ENCODE assay signal across 6 cellular contexts in the genomic region with DNA sequence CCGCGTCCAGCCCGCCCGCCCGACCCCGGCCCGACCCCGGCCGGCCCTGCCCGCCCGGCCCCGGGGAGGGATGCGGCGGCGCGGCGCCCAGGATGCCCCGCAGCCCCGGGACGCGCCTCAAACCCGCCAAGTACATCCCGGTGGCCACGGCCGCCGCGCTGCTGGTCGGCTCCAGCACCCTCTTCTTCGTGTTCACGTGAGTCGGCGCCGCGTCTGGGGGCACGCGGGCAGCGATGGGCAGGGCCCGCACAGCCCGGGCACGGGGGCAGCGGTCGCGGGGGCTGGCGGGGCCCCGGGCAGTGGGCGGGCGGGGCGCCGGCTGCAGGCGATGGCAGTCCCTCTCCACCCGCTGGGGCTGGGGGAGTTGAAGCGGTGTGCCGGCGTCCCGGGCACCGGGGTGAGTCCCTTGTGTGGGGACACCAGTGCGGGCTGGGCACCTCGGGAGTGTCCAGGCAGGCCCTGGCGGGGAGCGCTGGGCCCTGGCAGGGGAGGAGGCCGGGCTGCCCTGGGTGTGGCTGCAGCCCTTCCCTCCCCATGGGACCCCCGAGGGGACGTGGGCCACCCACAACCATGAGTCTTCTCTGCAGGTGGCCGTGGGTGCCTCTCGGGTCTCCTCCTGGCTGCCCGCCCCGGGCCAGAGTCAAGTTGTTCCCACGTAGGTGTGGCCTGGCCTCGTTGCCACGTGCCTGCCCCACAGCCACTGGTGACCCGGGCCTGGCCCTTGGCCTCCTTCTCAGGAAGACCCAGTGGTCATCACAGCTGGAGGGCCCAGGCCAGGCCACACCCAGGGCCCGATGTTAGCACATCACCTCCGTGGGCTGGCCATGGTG. TPM values are rescaled to one million over a fixed set of nuclear protein-coding genes. Genes with fewer than 3 reads are reported as not detected.
DNase-seq lines count a peak whose midpoint lies in the region; ATAC-seq and TF ChIP-seq lines count a peak whose summit lies in the region.

No MANE protein-coding gene starts in this region.

- H3K4me1 ChIP-seq in naive thymus-derived CD4-positive, alpha-beta T cell (ENCODE audit: control insufficient read depth in 2 of 2, insufficient read depth in 2 of 2, low read length in 2 of 2) = peaks cover 14 to 20% of the 10 kb centered on the region in 2 donors

- H3K4me3 ChIP-seq in astrocyte of the spinal cord (ENCODE audit: low read depth, low read length) = peak overlapping the region; percentile 73
- peak overlapping the region; percentile 48 for H3K4me3 ChIP-seq in naive thymus-derived CD4-positive, alpha-beta T cell (ENCODE audit: low read length)

- peaks cover 5 to 41% (median 29%) of the 10 kb centered on the region in 7 donors for H3K4me1 Mint-ChIP-seq in naive thymus-derived CD4-positive, alpha-beta T cell

- DNase-seq in activated gamma-delta T cell (lab: John Stamatoyannopoulos, UW) = peak; percentile 43
- no peak for DNase-seq in activated gamma-delta T cell treated with Interleukin-2 at 50 U/mL for 16 hours
- no peak for DNase-seq in astrocyte of the spinal cord (ENCODE audit: low read depth, low spot score)
- DNase-seq in naive thymus-derived CD4-positive, alpha-beta T cell = peak in 2 of 9 donors; percentile 15 to 44
- DNase-seq in H4 (ENCODE audit: low spot score) = no peak

- H3K27ac Mint-ChIP-seq in naive thymus-derived CD4-positive, alpha-beta T cell = peak overlapping the region in 2 of 9 donors; percentile 9 to 43

- in situ Hi-C loops in astrocyte of the spinal cord (cut with HindIII; ENCODE audit: low sequenced_read_pairs) = no loop called here

- no peak for ATAC-seq in naive thymus-derived CD4-positive, alpha-beta T cell
- no peak for ATAC-seq in GM19351 (IDR thresholded peaks at IDR 0.05; ENCODE audit: unreplicated experiment)

- no peaks in the 10 kb centered on the region for H3K9me3 ChIP-seq in naive thymus-derived CD4-positive, alpha-beta T cell (ENCODE audit: control insufficient read depth in 2 of 3, low read length in 3 of 3)

- peaks cover 0 to 3% (median 0%) of the 10 kb centered on the region in 3 experiments for H3K36me3 ChIP-seq in naive thymus-derived CD4-positive, alpha-beta T cell (ENCODE audit: control insufficient read depth in 2 of 3, insufficient read depth in 3 of 3, low read length in 3 of 3)

- peaks cover 0 to 2% (median 0%) of the 10 kb centered on the region in 11 donors for H3K9me3 Mint-ChIP-seq in naive thymus-derived CD4-positive, alpha-beta T cell

- TF ChIP-seq CTCF in astrocyte of the spinal cord (IDR thresholded peaks at IDR 0.05; ENCODE audit: low read depth, low read length) = no peak

- intact Hi-C loops in naive thymus-derived CD4-positive, alpha-beta T cell (cut with micrococcal nuclease) = loop anchor here (1.0 kb wide), 6 partner anchors 15 to 116 kb away; partner anchors contain the start of genes TRMT2A (in 2 of the 2), ARVCF (in 1 of the 2), DGCR8 (in 1 of the 2) and TANGO2 (in 1 of the 2)

- no peaks in the 10 kb centered on the region for H3K27me3 ChIP-seq in naive thymus-derived CD4-positive, alpha-beta T cell (ENCODE audit: control insufficient read depth in 2 of 2, insufficient read depth in 2 of 2, low read length in 2 of 2)

- CTCF ChIA-PET in naive thymus-derived CD4-positive, alpha-beta T cell (lab: Charles Lee) = no interaction called here

- POLR2A ChIA-PET in naive thymus-derived CD4-positive, alpha-beta T cell (lab: Charles Lee) = no interaction called here

- H3K36me3 Mint-ChIP-seq in naive thymus-derived CD4-positive, alpha-beta T cell = peaks cover 0 to 2% (median 0%) of the 10 kb centered on the region in 5 donors

- no peaks in the 10 kb centered on the region for H3K27me3 Mint-ChIP-seq in naive thymus-derived CD4-positive, alpha-beta T cell

- peak overlapping the region; percentile 62 to 83 (median 74) for H3K4me3 Mint-ChIP-seq in naive thymus-derived CD4-positive, alpha-beta T cell

- H3K27ac ChIP-seq in naive thymus-derived CD4-positive, alpha-beta T cell (ENCODE audit: low read depth, low read length) = peak overlapping the region; percentile 64

RNA-seq across cellular contexts. Expression of gene ZDHHC8, which starts 0.5 kb away (rescaled TPM):
- 10 to 100 TPM; 63.4 to 88.5 (median 79.2) TPM for total RNA-seq in naive thymus-derived CD4-positive, alpha-beta T cell
- polyA plus RNA-seq in naive thymus-derived CD4-positive, alpha-beta T cell = 1 to 10 TPM in 1 of 2 donors, under 1 TPM in 1; 0.95 to 4.3 TPM
- 4.3 and 6.9 TPM in 2 replicates for total RNA-seq in H4 (2014; rRNA removed; shearing (Covaris generic))

RNA-seq across cellular contexts. Expression of gene TRMT2A, which starts 15.0 kb away (rescaled TPM):
- 100 to 1,000 TPM in 2 of 5 experiments, 10 to 100 TPM in 3; 92.0 to 134 (median 95.8) TPM for total RNA-seq in naive thymus-derived CD4-positive, alpha-beta T cell
- polyA plus RNA-seq in naive thymus-derived CD4-positive, alpha-beta T cell = 10 to 100 TPM; 30.0 to 44.5 TPM
- 12.2 and 16.6 TPM in 2 replicates for total RNA-seq in H4 (2014; rRNA removed; shearing (Covaris generic))

RNA-seq across cellular contexts. Expression of gene RANBP1, which starts 16.2 kb away (rescaled TPM):
- 100 to 1,000 TPM in 1 of 5 experiments, 10 to 100 TPM in 4; 50.4 to 224 (median 74.8) TPM for total RNA-seq in naive thymus-derived CD4-positive, alpha-beta T cell
- 10 to 100 TPM; 86.1 to 90.6 TPM for polyA plus RNA-seq in naive thymus-derived CD4-positive, alpha-beta T cell
- total RNA-seq in H4 (2014; rRNA removed; shearing (Covaris generic)) = 623 and 731 TPM in 2 replicates

RNA-seq across cellular contexts. Expression of gene CCDC188, which starts 18.8 kb away (rescaled TPM):
- total RNA-seq in naive thymus-derived CD4-positive, alpha-beta T cell = not detected
- not detected for polyA plus RNA-seq in naive thymus-derived CD4-positive, alpha-beta T cell
- total RNA-seq in H4 (2014; rRNA removed; shearing (Covaris generic)) = not detected in 2 replicates

RNA-seq across cellular contexts. Expression of gene DGCR8, which starts 52.0 kb away (rescaled TPM):
- total RNA-seq in naive thymus-derived CD4-positive, alpha-beta T cell = 10 to 100 TPM; 33.4 to 63.6 (median 41.1) TPM
- polyA plus RNA-seq in naive thymus-derived CD4-positive, alpha-beta T cell = 1 to 10 TPM; 4.1 to 6.1 TPM
- 9.2 and 11.4 TPM in 2 replicates for total RNA-seq in H4 (2014; rRNA removed; shearing (Covaris generic))
